23 cellular contexts compared by ENCODE assay signal in genomic region chr5:14057289-14057688, GRCh38.
"Had no signal": no experiment of that assay in that cellular context is flagged by ENCODE, and none has a peak within 500 bp of the region (broad histone marks: within the 10 kb centered on the region; RNA-seq: fewer than 3 reads in every experiment).

No MANE protein-coding gene starts in this region.

- ATAC-seq: activated naive CD4-positive, alpha-beta T cell treated with anti-CD3 and anti-CD28 coated beads, Interleukin-2, amount 50 U/mL, for 72 hours; activated T-cell treated with anti-CD3 and anti-CD28 coated beads, Interleukin-2, amount 50 U/mL, for 72 hours; gastrocnemius medialis; mucosa of descending colon; natural killer cell treated with Interleukin-12 subunit alpha and Interleukin-12 subunit beta and Interleukin-15 and Interleukin-18, amount 100 ng/mL, for 72 hours; right lobe of liver had no signal

- DNase-seq: activated B cell treated with CpG ODN at 0.5 μM for 24 hours; activated naive CD4-positive, alpha-beta T cell; activated T-cell treated with anti-CD3 and anti-CD28 coated beads for 4 hours; activated T-cell treated with anti-CD3 and anti-CD28 coated beads, Interleukin-2, amount 50 U/mL, for 72 hours; gastrocnemius medialis; islet precursor cell; left ventricle myocardium inferior; mucosa of descending colon; right lobe of liver; stimulated activated CD4-positive, alpha-beta T cell treated with anti-CD3 and anti-CD28 coated beads, Interleukin-2, amount 100 ng/mL, for 48 hours; stimulated activated naive CD4-positive, alpha-beta T cell treated with Interleukin-2 at 50 U/mL for 16 hours; transverse colon had no signal

- H3K27ac Mint-ChIP-seq: activated B cell treated with CpG ODN at 0.5 μM for 24 hours; activated naive CD4-positive, alpha-beta T cell treated with anti-CD3 and anti-CD28 coated beads, Interleukin-2, amount 50 U/mL, for 72 hours; activated T-cell treated with anti-CD3 and anti-CD28 coated beads, Interleukin-2, amount 50 U/mL, for 72 hours; dendritic cell treated with granulocyte-macrophage colony-stimulating factor and Interleukin-4, amounts not matched to agents 40 ng/mL and 50 ng/mL, for 4 days; natural killer cell treated with Interleukin-12 subunit alpha and Interleukin-12 subunit beta and Interleukin-15 and Interleukin-18, amount 100 ng/mL, for 72 hours; T-helper 2 cell treated with Interferon-gamma antibody and Interleukin-4, amounts not matched to agents 5 μg/mL and 100 μg/mL, for 36 hours had no signal

- H3K79me2 ChIP-seq: hepatocyte had no signal

- H3K27me3 ChIP-seq: esophagus muscularis mucosa, gastrocnemius medialis, hepatocyte, neutrophil, right lobe of liver, transverse colon had no signal

- H2AFZ ChIP-seq: hepatocyte had no signal

- H3K4me1 Mint-ChIP-seq: activated B cell treated with CpG ODN at 0.5 μM for 24 hours; central memory CD8-positive, alpha-beta T cell had no signal

- H3K36me3 ChIP-seq: esophagus muscularis mucosa, gastrocnemius medialis, left ventricle myocardium inferior, neutrophil, right lobe of liver, transverse colon had no signal

- H3K4me1 ChIP-seq: gastrocnemius medialis, right lobe of liver, transverse colon had no signal

- FAIRE-seq: bronchial epithelial cell, urothelium cell line had no signal

- H3K4me2 ChIP-seq: hepatocyte had no signal

- H3K9me3 Mint-ChIP-seq: activated B cell treated with CpG ODN at 0.5 μM for 24 hours; dendritic cell treated with granulocyte-macrophage colony-stimulating factor and Interleukin-4, amounts not matched to agents 40 ng/mL and 50 ng/mL, for 4 days; T-helper 2 cell treated with Interferon-gamma antibody and Interleukin-4, amounts not matched to agents 5 μg/mL and 100 μg/mL, for 36 hours had no signal

- H3K9me3 ChIP-seq: esophagus muscularis mucosa, gastrocnemius medialis, left ventricle myocardium inferior, mucosa of descending colon, neutrophil, right lobe of liver, transverse colon had no signal

- H3K4me3 Mint-ChIP-seq: activated B cell treated with CpG ODN at 0.5 μM for 24 hours; activated T-cell treated with anti-CD3 and anti-CD28 coated beads, Interleukin-2, amount 50 U/mL, for 72 hours; central memory CD8-positive, alpha-beta T cell; dendritic cell treated with granulocyte-macrophage colony-stimulating factor and Interleukin-4, amounts not matched to agents 40 ng/mL and 50 ng/mL, for 4 days; natural killer cell treated with Interleukin-12 subunit alpha and Interleukin-12 subunit beta and Interleukin-15 and Interleukin-18, amount 100 ng/mL, for 72 hours; T-helper 2 cell treated with Interferon-gamma antibody and Interleukin-4, amounts not matched to agents 5 μg/mL and 100 μg/mL, for 36 hours had no signal

- H3K27ac ChIP-seq: esophagus muscularis mucosa, gastrocnemius medialis, hepatocyte, left ventricle myocardium inferior, neutrophil, right lobe of liver, transverse colon had no signal

- H3K27me3 Mint-ChIP-seq: activated B cell treated with CpG ODN at 0.5 μM for 24 hours had no signal

- H3K4me3 ChIP-seq: esophagus muscularis mucosa, gastrocnemius medialis, hepatocyte, left ventricle myocardium inferior, lung, mucosa of descending colon, right lobe of liver, transverse colon had no signal

- H3K36me3 Mint-ChIP-seq: activated naive CD4-positive, alpha-beta T cell treated with anti-CD3 and anti-CD28 coated beads, Interleukin-2, amount 50 U/mL, for 72 hours; natural killer cell treated with Interleukin-12 subunit alpha and Interleukin-12 subunit beta and Interleukin-15 and Interleukin-18, amount 100 ng/mL, for 72 hours had no signal
